Comparison of ENCODE assay signal across 11 cellular contexts in genomic region chr2:190410171-190410570, GRCh38. TPM values are rescaled to one million over a fixed set of nuclear protein-coding genes. Genes with fewer than 3 reads are reported as not detected.
DNase-seq lines count a peak whose midpoint lies in the region; ATAC-seq and TF ChIP-seq lines count a peak whose summit lies in the region.
"Had no signal": no experiment of that assay in that cellular context is flagged by ENCODE, and none has a peak within 500 bp of the region (broad histone marks: within the 10 kb centered on the region; RNA-seq: fewer than 3 reads in every experiment).

No MANE protein-coding gene starts in this region.

- in situ Hi-C loops in brain microvascular endothelial cell (cut with HindIII; ENCODE audit: low pct_ligation_motif_present, low sequenced_read_pairs) = no loop called here

- DNase-seq in NCI-H82 (lab: John Stamatoyannopoulos, UW) (peak; percentile 33), NCI-H82 treated with DMSO at 0.1 percent for 48 hours (lab: John Stamatoyannopoulos, UW; ENCODE audit: unreplicated experiment) (no peak), brain microvascular endothelial cell (no peak), right atrium auricular region (ENCODE audit: low spot score) (no peak)
- DNase-seq in activated CD4-positive, alpha-beta memory T cell treated with anti-CD3 and anti-CD28 coated beads, Interleukin-2, amount 10 ng/mL, durations not matched to agents 7 days and 5 days = no peak
- DNase-seq in naive thymus-derived CD8-positive, alpha-beta T cell = no peak
- DNase-seq: ACHN, body of pancreas had no signal

- POLR2A ChIA-PET in activated CD4-positive, alpha-beta memory T cell treated with anti-CD3 and anti-CD28 coated beads, Interleukin-2, amount 10 ng/mL, durations not matched to agents 7 days and 5 days (lab: Charles Lee) = interaction anchor here (0.9 to 4.4 kb wide), 3 partner anchors 122 to 240 kb away, joined by 3 to 43 read pairs (median 3); partner anchors contain the start of gene NEMP2
- POLR2A ChIA-PET in naive thymus-derived CD8-positive, alpha-beta T cell (lab: Charles Lee) = interaction anchor here (1.1 to 5.3 kb wide), 4 partner anchors 27 to 124 kb away, joined by 3 to 99 read pairs (median 4); partner anchors contain the start of gene NEMP2

- no peak for TF ChIP-seq POLR2A in GM18505 (IDR thresholded peaks at IDR 0.05; ENCODE audit: borderline replicate concordance, extremely low read depth, insufficient read depth, insufficient read length)

- no peaks in the 10 kb centered on the region for H3K27me3 Mint-ChIP-seq in activated CD4-positive, alpha-beta memory T cell treated with anti-CD3 and anti-CD28 coated beads, Interleukin-2, amount 10 ng/mL, durations not matched to agents 7 days and 5 days
- H3K27me3 Mint-ChIP-seq in naive thymus-derived CD8-positive, alpha-beta T cell = no peaks in the 10 kb centered on the region

- no peak for TF ChIP-seq CTCF in brain microvascular endothelial cell (IDR thresholded peaks at IDR 0.05; ENCODE audit: low read depth, low read length, missing control alignments)
- TF ChIP-seq CTCF in right atrium auricular region (IDR thresholded peaks at IDR 0.05) = no peak

- H3K36me3 ChIP-seq in KOPT-K1 (ENCODE audit: insufficient read depth, low read length) = no peaks in the 10 kb centered on the region
- no peaks in the 10 kb centered on the region for H3K36me3 ChIP-seq in brain microvascular endothelial cell (replicated peaks)
- no peaks in the 10 kb centered on the region for H3K36me3 ChIP-seq in right atrium auricular region

- no peaks in the 10 kb centered on the region for H3K9me3 Mint-ChIP-seq in activated CD4-positive, alpha-beta memory T cell treated with anti-CD3 and anti-CD28 coated beads, Interleukin-2, amount 10 ng/mL, durations not matched to agents 7 days and 5 days
- no peaks in the 10 kb centered on the region for H3K9me3 Mint-ChIP-seq in naive thymus-derived CD8-positive, alpha-beta T cell

- no peak for ATAC-seq in naive thymus-derived CD8-positive, alpha-beta T cell
- no peak for ATAC-seq in GM18505 (IDR thresholded peaks at IDR 0.05; ENCODE audit: unreplicated experiment)
- ATAC-seq: body of pancreas had no signal

- H3K27ac Mint-ChIP-seq in activated CD4-positive, alpha-beta memory T cell treated with anti-CD3 and anti-CD28 coated beads, Interleukin-2, amount 10 ng/mL, durations not matched to agents 7 days and 5 days = no peak overlapping the region
- H3K27ac Mint-ChIP-seq in naive thymus-derived CD8-positive, alpha-beta T cell = peak overlapping the region; percentile 94 to 100 (median 99)

- H3K4me1 ChIP-seq in right atrium auricular region = peaks cover 0 to 37% of the 10 kb centered on the region in 2 donors

- H3K4me1 Mint-ChIP-seq in activated CD4-positive, alpha-beta memory T cell treated with anti-CD3 and anti-CD28 coated beads, Interleukin-2, amount 10 ng/mL, durations not matched to agents 7 days and 5 days = peaks cover 39% of the 10 kb centered on the region
- peaks cover 27 to 59% (median 50%) of the 10 kb centered on the region in 4 donors for H3K4me1 Mint-ChIP-seq in naive thymus-derived CD8-positive, alpha-beta T cell

- H3K4me3 ChIP-seq in brain microvascular endothelial cell (ENCODE audit: low read depth, low read length) (no peak overlapping the region), right atrium auricular region (no peak overlapping the region)
- H3K4me3 ChIP-seq: body of pancreas had no signal

- H3K4me3 Mint-ChIP-seq in activated CD4-positive, alpha-beta memory T cell treated with anti-CD3 and anti-CD28 coated beads, Interleukin-2, amount 10 ng/mL, durations not matched to agents 7 days and 5 days = peak overlapping the region; percentile 84
- H3K4me3 Mint-ChIP-seq in naive thymus-derived CD8-positive, alpha-beta T cell = peak overlapping the region; percentile 83 to 97 (median 92)

- CTCF ChIA-PET in activated CD4-positive, alpha-beta memory T cell treated with anti-CD3 and anti-CD28 coated beads, Interleukin-2, amount 10 ng/mL, durations not matched to agents 7 days and 5 days (lab: Charles Lee) = interaction anchor here (1.2 to 2.2 kb wide), 2 partner anchors 27 to 270 kb away, joined by 4 to 6 read pairs; no protein-coding TSS in a partner anchor

- peaks cover 17% of the 10 kb centered on the region for H3K36me3 Mint-ChIP-seq in activated CD4-positive, alpha-beta memory T cell treated with anti-CD3 and anti-CD28 coated beads, Interleukin-2, amount 10 ng/mL, durations not matched to agents 7 days and 5 days (ENCODE audit: low read depth)
- no peaks in the 10 kb centered on the region for H3K36me3 Mint-ChIP-seq in naive thymus-derived CD8-positive, alpha-beta T cell

- H3K27me3 ChIP-seq in brain microvascular endothelial cell (replicated peaks) (no peaks in the 10 kb centered on the region), right atrium auricular region (no peaks in the 10 kb centered on the region)
- H3K27me3 ChIP-seq: body of pancreas had no signal

- H3K9me3 ChIP-seq in KOPT-K1 (ENCODE audit: insufficient read depth, low read length, poor library complexity, severe bottlenecking) (no peaks in the 10 kb centered on the region), right atrium auricular region (no peaks in the 10 kb centered on the region)
- H3K9me3 ChIP-seq: body of pancreas had no signal

- H3K27ac ChIP-seq in KOPT-K1 (ENCODE audit: low read depth, low read length, poor library complexity, severe bottlenecking) (peak overlapping the region; percentile 94), brain microvascular endothelial cell (no peak overlapping the region), right atrium auricular region (no peak overlapping the region)
- H3K27ac ChIP-seq: epithelial cell of prostate had no signal

RNA-seq across cellular contexts. Expression of gene MFSD6, which starts 2.0 kb away (rescaled TPM):
- 10 to 100 TPM; 36.6 to 39.0 TPM for total RNA-seq in activated CD4-positive, alpha-beta memory T cell treated with anti-CD3 and anti-CD28 coated beads, Interleukin-2, amount 10 ng/mL, durations not matched to agents 7 days and 5 days
- total RNA-seq in naive thymus-derived CD8-positive, alpha-beta T cell = 10 to 100 TPM; 58.2 to 61.3 TPM
- polyA plus RNA-seq in naive thymus-derived CD8-positive, alpha-beta T cell = 10 to 100 TPM; 14.7 to 18.5 (median 16.7) TPM
- total RNA-seq in right atrium auricular region = 10 to 100 TPM; 57.2 to 72.7 TPM
